Comparison of ENCODE assay signal across 9 cellular contexts in the genomic region with DNA sequence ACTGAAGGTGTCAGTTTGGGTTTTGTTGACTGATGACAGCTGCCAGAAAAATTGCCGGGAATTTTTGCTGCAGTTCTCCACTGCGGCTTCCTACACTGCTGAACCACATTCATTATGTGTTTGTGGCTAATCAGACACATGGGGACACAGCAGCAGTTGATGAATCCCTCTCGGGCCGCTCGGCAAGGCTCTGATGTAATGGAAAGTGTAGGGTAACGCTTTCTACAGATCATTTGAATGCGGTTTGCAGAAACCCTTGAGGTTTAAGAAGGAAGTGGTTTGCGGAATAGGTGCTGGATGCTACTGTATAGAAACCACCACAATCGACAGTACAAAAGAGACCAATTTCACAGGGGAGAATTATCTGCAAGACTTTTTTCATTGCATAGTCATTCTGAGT.
DNase-seq lines count a peak whose midpoint lies in the region; ATAC-seq and TF ChIP-seq lines count a peak whose summit lies in the region.
"Had no signal": no experiment of that assay in that cellular context is flagged by ENCODE, and none has a peak within 500 bp of the region (broad histone marks: within the 10 kb centered on the region; RNA-seq: fewer than 3 reads in every experiment).

No MANE protein-coding gene starts in this region.

- no peak for TF ChIP-seq CTCF in astrocyte of the cerebellum (IDR thresholded peaks at IDR 0.05; ENCODE audit: low read depth, low read length, missing control alignments)

- peaks cover 13% of the 10 kb centered on the region; the same call in 1 of the 2 replicates for H3K27me3 ChIP-seq in ACC112 (ENCODE audit: insufficient read depth, low read length)
- H3K27me3 ChIP-seq: upper lobe of left lung had no signal

- H3K4me1 ChIP-seq in ACC112 (ENCODE audit: control insufficient read depth, insufficient read depth, low read length, unreplicated experiment), result no peaks in the 10 kb centered on the region
- H3K4me1 ChIP-seq: upper lobe of left lung had no signal

- H2AFZ ChIP-seq in ACC112 (ENCODE audit: low read length, unreplicated experiment), result peak overlapping the region; percentile 35

- H3K36me3 ChIP-seq in ACC112 (ENCODE audit: insufficient read depth, low read length), result no peaks in the 10 kb centered on the region
- H3K36me3 ChIP-seq: upper lobe of left lung had no signal

- H3K4me3 ChIP-seq in ACC112 (ENCODE audit: low read depth, low read length), result no peak overlapping the region
- no peak overlapping the region for H3K4me3 ChIP-seq in astrocyte of the cerebellum (ENCODE audit: low read depth, low read length)
- H3K4me3 ChIP-seq: upper lobe of left lung had no signal

- in situ Hi-C loops in astrocyte of the cerebellum (cut with HindIII; ENCODE audit: low sequenced_read_pairs), result no loop called here

- ATAC-seq in HG03196 (IDR thresholded peaks at IDR 0.05; ENCODE audit: unreplicated experiment), result peak; percentile 99

- H3K27ac ChIP-seq in ACC112 (ENCODE audit: low read depth, low read length), result no peak overlapping the region
- H3K27ac ChIP-seq: upper lobe of left lung had no signal

- peak; percentile 27 for DNase-seq in GM19238 (ENCODE audit: insufficient read length, low spot score)
- peak in 4 of 5 donors; percentile 20 to 84 (median 36) for DNase-seq in T-helper 1 cell
- peak; percentile 67 for DNase-seq in astrocyte of the cerebellum (ENCODE audit: low read depth)
- DNase-seq in stimulated activated CD4-positive, alpha-beta T cell treated with anti-CD3 and anti-CD28 coated beads, TNF-alpha, amount 100 ng/mL, for 1 hour (ENCODE audit: low read depth in 3 of 3, low spot score in 1 of 3), result peak; percentile 2 to 22 (median 13)
- DNase-seq in NCI-H146 (lab: John Stamatoyannopoulos, UW), result no peak
- DNase-seq in DMS79 treated with DMSO at 0.1 percent for 48 hours (lab: John Stamatoyannopoulos, UW), result no peak
- DNase-seq: upper lobe of left lung had no signal

- no peaks in the 10 kb centered on the region for H3K79me2 ChIP-seq in ACC112 (ENCODE audit: control insufficient read depth, insufficient read depth, low read length, unreplicated experiment)

Comparison
In these comparisons a context has a peak if more than half of its experiments do, and no peak if none do; other contexts are left out.
1. DNase-seq: peak in GM19238 (single experiment), T-helper 1 cell (4 of 5), astrocyte of the cerebellum (single experiment) and stimulated activated CD4-positive, alpha-beta T cell treated with anti-CD3 and anti-CD28 coated beads, TNF-alpha, amount 100 ng/mL, for 1 hour (3 of 3); none in NCI-H146 (single experiment) and DMS79 treated with DMSO at 0.1 percent for 48 hours (single experiment).